Comparison of ENCODE assay signal across 1 cellular context in the genomic region with DNA sequence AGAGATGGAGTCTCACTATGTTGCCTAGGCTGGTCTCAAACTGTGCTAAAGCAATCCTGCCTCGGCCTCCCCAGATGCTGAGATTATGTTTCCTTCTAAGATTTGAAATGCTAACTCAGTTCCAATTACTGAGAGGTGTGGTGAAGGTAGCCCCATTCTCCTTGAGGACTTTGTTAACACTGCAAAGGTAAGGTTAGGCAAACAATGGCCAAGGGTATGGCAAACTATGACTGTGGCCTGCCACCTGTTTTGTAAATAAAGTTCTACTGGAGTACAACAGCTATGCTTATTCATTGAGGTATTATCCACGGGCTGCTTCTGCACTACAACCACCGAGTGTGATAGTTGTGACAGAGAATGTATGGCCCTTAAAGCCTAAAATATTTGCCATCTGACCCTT.
TF ChIP-seq lines count a peak whose summit lies in the region.

No MANE protein-coding gene starts in this region.

TF ChIP-seq in K562, 482 proteins besides CTCF, POLR2A, EP300 and RAD21:
- TF ChIP-seq TGIF2 (CRISPR knock-in tag; IDR thresholded peaks at IDR 0.05): no peak
- no peak for TF ChIP-seq ZNF165 (CRISPR knock-in tag; IDR thresholded peaks at IDR 0.05; ENCODE audit: borderline replicate concordance)
- TF ChIP-seq, protein P1, sequence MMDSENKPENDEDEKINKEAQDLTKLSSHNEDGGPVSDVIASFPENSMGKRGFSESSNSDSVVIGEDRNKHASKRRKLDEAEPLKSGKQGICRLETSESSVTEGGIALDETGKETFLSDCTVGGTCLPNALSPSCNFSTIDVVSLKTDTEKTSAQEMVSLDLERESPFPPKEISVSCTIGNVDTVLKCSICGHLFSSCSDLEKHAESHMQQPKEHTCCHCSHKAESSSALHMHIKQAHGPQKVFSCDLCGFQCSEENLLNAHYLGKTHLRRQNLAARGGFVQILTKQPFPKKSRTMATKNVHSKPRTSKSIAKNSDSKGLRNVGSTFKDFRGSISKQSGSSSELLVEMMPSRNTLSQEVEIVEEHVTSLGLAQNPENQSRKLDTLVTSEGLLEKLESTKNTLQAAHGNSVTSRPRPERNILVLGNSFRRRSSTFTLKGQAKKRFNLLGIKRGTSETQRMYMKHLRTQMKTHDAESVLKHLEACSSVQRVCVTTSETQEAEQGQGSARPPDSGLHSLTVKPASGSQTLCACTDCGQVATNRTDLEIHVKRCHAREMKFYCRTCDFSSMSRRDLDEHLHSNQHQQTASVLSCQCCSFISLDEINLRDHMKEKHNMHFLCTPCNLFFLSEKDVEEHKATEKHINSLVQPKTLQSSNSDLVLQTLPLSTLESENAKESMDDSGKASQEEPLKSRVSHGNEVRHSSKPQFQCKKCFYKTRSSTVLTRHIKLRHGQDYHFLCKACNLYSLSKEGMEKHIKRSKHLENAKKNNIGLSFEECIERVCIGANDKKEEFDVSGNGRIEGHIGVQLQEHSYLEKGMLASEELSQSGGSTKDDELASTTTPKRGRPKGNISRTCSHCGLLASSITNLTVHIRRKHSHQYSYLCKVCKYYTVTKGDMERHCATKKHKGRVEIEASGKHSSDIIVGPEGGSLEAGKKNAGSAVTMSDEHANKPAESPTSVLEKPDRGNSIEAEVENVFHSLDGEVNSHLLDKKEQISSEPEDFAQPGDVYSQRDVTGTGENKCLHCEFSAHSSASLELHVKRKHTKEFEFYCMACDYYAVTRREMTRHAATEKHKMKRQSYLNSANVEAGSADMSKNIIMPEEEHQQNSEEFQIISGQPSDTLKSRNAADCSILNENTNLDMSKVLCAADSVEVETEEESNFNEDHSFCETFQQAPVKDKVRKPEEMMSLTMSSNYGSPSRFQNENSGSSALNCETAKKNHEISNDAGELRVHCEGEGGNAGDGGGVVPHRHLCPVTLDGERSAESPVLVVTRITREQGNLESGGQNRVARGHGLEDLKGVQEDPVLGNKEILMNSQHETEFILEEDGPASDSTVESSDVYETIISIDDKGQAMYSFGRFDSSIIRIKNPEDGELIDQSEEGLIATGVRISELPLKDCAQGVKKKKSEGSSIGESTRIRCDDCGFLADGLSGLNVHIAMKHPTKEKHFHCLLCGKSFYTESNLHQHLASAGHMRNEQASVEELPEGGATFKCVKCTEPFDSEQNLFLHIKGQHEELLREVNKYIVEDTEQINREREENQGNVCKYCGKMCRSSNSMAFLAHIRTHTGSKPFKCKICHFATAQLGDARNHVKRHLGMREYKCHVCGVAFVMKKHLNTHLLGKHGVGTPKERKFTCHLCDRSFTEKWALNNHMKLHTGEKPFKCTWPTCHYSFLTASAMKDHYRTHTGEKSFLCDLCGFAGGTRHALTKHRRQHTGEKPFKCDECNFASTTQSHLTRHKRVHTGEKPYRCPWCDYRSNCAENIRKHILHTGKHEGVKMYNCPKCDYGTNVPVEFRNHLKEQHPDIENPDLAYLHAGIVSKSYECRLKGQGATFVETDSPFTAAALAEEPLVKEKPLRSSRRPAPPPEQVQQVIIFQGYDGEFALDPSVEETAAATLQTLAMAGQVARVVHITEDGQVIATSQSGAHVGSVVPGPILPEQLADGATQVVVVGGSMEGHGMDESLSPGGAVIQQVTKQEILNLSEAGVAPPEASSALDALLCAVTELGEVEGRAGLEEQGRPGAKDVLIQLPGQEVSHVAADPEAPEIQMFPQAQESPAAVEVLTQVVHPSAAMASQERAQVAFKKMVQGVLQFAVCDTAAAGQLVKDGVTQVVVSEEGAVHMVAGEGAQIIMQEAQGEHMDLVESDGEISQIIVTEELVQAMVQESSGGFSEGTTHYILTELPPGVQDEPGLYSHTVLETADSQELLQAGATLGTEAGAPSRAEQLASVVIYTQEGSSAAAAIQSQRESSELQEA (IDR thresholded peaks at IDR 0.05; ENCODE audit: low read depth): no peak
- TF ChIP-seq, protein P2, sequence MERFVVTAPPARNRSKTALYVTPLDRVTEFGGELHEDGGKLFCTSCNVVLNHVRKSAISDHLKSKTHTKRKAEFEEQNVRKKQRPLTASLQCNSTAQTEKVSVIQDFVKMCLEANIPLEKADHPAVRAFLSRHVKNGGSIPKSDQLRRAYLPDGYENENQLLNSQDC (CRISPR knock-in tag; IDR thresholded peaks at IDR 0.05): no peak
- TF ChIP-seq, protein P3, sequence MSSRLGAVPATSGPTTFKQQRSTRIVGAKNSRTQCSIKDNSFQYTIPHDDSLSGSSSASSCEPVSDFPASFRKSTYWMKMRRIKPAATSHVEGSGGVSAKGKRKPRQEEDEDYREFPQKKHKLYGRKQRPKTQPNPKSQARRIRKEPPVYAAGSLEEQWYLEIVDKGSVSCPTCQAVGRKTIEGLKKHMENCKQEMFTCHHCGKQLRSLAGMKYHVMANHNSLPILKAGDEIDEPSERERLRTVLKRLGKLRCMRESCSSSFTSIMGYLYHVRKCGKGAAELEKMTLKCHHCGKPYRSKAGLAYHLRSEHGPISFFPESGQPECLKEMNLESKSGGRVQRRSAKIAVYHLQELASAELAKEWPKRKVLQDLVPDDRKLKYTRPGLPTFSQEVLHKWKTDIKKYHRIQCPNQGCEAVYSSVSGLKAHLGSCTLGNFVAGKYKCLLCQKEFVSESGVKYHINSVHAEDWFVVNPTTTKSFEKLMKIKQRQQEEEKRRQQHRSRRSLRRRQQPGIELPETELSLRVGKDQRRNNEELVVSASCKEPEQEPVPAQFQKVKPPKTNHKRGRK (tag; IDR thresholded peaks at IDR 0.05): no peak
- no peak for TF ChIP-seq RNF2 (IDR thresholded peaks at IDR 0.05)
- no peak for TF ChIP-seq ZNF384 (IDR thresholded peaks at IDR 0.05; ENCODE audit: low read depth, low read length)
- TF ChIP-seq TARDBP (IDR thresholded peaks at IDR 0.05): no peak
- TF ChIP-seq HDAC8 (tag; IDR thresholded peaks at IDR 0.05): no peak
- TF ChIP-seq ZEB2 (IDR thresholded peaks at IDR 0.05): no peak
- TF ChIP-seq ZBED1 (IDR thresholded peaks at IDR 0.05): no peak
- no peak for TF ChIP-seq NCOR1 (IDR thresholded peaks at IDR 0.05)
- TF ChIP-seq ZNF57 (CRISPR knock-in tag; IDR thresholded peaks at IDR 0.05): no peak
- no peak for TF ChIP-seq DMBX1 (CRISPR knock-in tag; IDR thresholded peaks at IDR 0.05; ENCODE audit: borderline replicate concordance)
- no peak for TF ChIP-seq ZNF184 (CRISPR knock-in tag; IDR thresholded peaks at IDR 0.05)
TF ChIP-seq in K562: peak in this region for 0.
